ENCODE assay signal across 27 cellular contexts in the genomic region with DNA sequence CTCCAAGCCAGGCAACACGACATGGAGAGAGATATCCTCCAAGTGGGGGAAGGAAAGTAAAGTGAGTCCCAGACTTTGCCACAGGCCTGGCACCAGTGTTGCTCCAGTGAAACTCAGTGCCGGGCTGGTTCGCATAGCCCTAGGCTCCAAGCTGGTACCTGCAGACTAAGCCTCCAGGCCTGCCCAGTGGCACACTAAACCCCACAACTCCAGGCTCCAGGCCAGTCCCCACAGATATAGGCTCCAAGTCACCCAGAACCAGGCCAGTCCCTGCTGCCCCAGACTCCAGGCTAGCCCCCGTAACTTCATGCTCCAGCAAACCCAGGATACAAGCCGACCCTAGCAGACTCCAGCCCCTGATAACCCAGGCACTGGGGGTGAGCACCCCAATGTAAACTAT.
"Had no signal": no experiment of that assay in that cellular context is flagged by ENCODE, and none has a peak within 500 bp of the region (broad histone marks: within the 10 kb centered on the region; RNA-seq: fewer than 3 reads in every experiment).

No MANE protein-coding gene starts in this region.

- H3K4me1 ChIP-seq: left ventricle myocardium inferior, prostate gland, right atrium auricular region, stomach, thyroid gland had no signal

- H3K27me3 Mint-ChIP-seq: type B pancreatic cell had no signal

- H3K4me2 ChIP-seq: smooth muscle cell had no signal

- H3K27ac Mint-ChIP-seq: immature natural killer cell; memory B cell; mesothelial cell of epicardium; naive B cell; natural killer cell treated with Interleukin-12 subunit alpha and Interleukin-12 subunit beta and Interleukin-15 and Interleukin-18, amount 100 ng/mL, for 72 hours; type B pancreatic cell had no signal

- H3K4me1 Mint-ChIP-seq: immature natural killer cell, memory B cell, mesothelial cell of epicardium had no signal

- H3K4me3 Mint-ChIP-seq: immature natural killer cell; memory B cell; mesothelial cell of epicardium; naive B cell; natural killer cell treated with Interleukin-12 subunit alpha and Interleukin-12 subunit beta and Interleukin-15 and Interleukin-18, amount 100 ng/mL, for 72 hours; neural crest cell; type B pancreatic cell had no signal

- H3K4me3 ChIP-seq: left ventricle myocardium inferior, lung, mucosa of descending colon, prostate gland, right atrium auricular region, smooth muscle cell, stomach, thyroid gland had no signal

- H3K27me3 ChIP-seq: right atrium auricular region, stomach, thyroid gland had no signal

- H3K9me3 Mint-ChIP-seq: immature natural killer cell; naive B cell; natural killer cell treated with Interleukin-12 subunit alpha and Interleukin-12 subunit beta and Interleukin-15 and Interleukin-18, amount 100 ng/mL, for 72 hours; neural crest cell had no signal

- H3K9me3 ChIP-seq: mucosa of descending colon, prostate gland, right atrium auricular region, stomach, thyroid gland had no signal

- H3K27ac ChIP-seq: left ventricle myocardium inferior, prostate gland, right atrium auricular region, stomach, thyroid gland had no signal

- H3K36me3 Mint-ChIP-seq: immature natural killer cell; memory B cell; mesothelial cell of epicardium; naive B cell; natural killer cell treated with Interleukin-12 subunit alpha and Interleukin-12 subunit beta and Interleukin-15 and Interleukin-18, amount 100 ng/mL, for 72 hours; type B pancreatic cell had no signal

- H3K36me3 ChIP-seq: left ventricle myocardium inferior, prostate gland, right atrium auricular region, stomach, thyroid gland had no signal

- DNase-seq: cortex of kidney; hypothalamus; immature natural killer cell; islet precursor cell; kidney glomerular epithelial cell; left colon; left ventricle myocardium inferior; mucosa of descending colon; naive B cell; nucleus accumbens; stimulated activated CD4-positive, alpha-beta T cell treated with anti-CD3 and anti-CD28 coated beads, Interleukin-12 subunit alpha, Interleukin-12 subunit beta, amount 100 ng/mL, for 4 hours; stimulated activated CD4-positive, alpha-beta T cell treated with anti-CD3 and anti-CD28 coated beads, Interleukin-1b, Interleukin-23, amount 100 ng/mL, for 48 hours; stimulated activated CD4-positive, alpha-beta T cell treated with anti-CD3 and anti-CD28 coated beads, Interleukin-4, amount 100 ng/mL, for 1 hour; stimulated activated CD8-positive, alpha-beta memory T cell treated with anti-CD3 and anti-CD28 coated beads, Interleukin-4, amount 100 ng/mL, for 48 hours; stimulated activated naive CD4-positive, alpha-beta T cell treated with Interleukin-2 at 50 U/mL for 16 hours; stomach; thyroid gland had no signal

- ATAC-seq: left colon, mucosa of descending colon, sciatic nerve had no signal
